8 cellular contexts compared by ENCODE assay signal in the genomic region with DNA sequence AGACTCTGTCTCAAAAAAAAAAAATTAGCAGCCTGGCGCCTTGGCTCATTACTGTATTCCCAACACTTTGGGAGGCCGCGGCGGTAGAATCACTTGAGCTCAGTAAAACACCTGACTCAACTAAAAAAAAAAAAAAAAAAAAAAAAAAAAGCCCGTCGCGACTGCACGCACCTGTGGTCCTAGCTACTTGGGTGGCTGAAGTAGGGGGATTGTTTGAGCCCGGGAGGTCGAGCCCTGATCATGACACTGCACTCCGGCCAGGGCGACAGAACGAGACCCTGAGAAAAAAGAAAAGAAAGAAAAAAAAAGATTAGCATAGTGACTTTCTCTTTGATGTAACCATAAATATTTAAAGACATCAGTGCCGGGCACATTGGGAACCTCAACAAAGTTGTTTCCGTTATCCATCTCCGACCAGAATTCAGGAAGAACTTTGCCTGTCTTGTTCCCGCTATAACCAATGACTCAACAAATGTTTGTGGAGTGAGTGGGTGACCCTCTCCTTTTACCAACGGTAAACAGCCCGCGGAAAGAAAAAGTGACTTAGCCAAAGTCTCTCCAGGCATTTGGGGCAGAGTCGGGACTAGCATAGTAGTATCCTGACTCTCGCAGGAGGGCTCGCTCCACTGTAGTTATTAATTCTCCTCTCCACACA. TPM values are rescaled to one million over a fixed set of nuclear protein-coding genes. Genes with fewer than 3 reads are reported as not detected.
DNase-seq lines count a peak whose midpoint lies in the region; ATAC-seq and TF ChIP-seq lines count a peak whose summit lies in the region.

No MANE protein-coding gene starts in this region.

- H3K4me2 ChIP-seq in H9 (ENCODE audit: insufficient read depth, insufficient read length, low read length) (peak overlapping the region; percentile 88), Loucy (ENCODE audit: low read depth, low read length, poor library complexity, severe bottlenecking) (peak overlapping the region; percentile 94)

- no peak overlapping the region for H3K23ac ChIP-seq in H9 (ENCODE audit: insufficient read length, low read depth, low read length)

- no peak for TF ChIP-seq POLR2A in heart left ventricle (IDR thresholded peaks at IDR 0.05)

- intact Hi-C loops in heart left ventricle (cut with DNase I), result loop anchor here in 7 of 10 donors (1.0 to 10.0 kb wide), 6 partner anchors 31 to 196 kb away; a partner anchor contains a TSS

- no peak overlapping the region for H3T11ph ChIP-seq in H9 (ENCODE audit: low read length)

- H3K14ac ChIP-seq in H9 (ENCODE audit: insufficient read depth, low read length), result no peak overlapping the region

- H2BK15ac ChIP-seq in H9 (ENCODE audit: low read depth, low read length), result no peak overlapping the region

- no peaks in the 10 kb centered on the region for H3K9me3 ChIP-seq in H9 (ENCODE audit: control insufficient read depth, low read depth, low read length)
- H3K9me3 ChIP-seq in Loucy (ENCODE audit: insufficient read depth, low read depth, low read length), result no peaks in the 10 kb centered on the region
- no peaks in the 10 kb centered on the region for H3K9me3 ChIP-seq in heart left ventricle

- CTCF ChIA-PET in activated naive CD4-positive, alpha-beta T cell treated with anti-CD3 and anti-CD28 coated beads, Interleukin-2, amount 10 ng/mL, durations not matched to agents 7 days and 5 days (lab: Charles Lee), result interaction anchor here (0.8 to 2.5 kb wide), 4 partner anchors 16 to 203 kb away, joined by 3 to 12 read pairs (median 4); no protein-coding TSS in a partner anchor

- H2BK120ac ChIP-seq in H9 (ENCODE audit: low read depth, low read length, poor library complexity, severe bottlenecking), result no peak overlapping the region

- H3K56ac ChIP-seq in H9 (ENCODE audit: insufficient read length, low read depth, low read length), result no peak overlapping the region

- no peaks in the 10 kb centered on the region for H3K9me3 Mint-ChIP-seq in H9
- no peaks in the 10 kb centered on the region for H3K9me3 Mint-ChIP-seq in activated naive CD4-positive, alpha-beta T cell treated with anti-CD3 and anti-CD28 coated beads, Interleukin-2, amount 10 ng/mL, durations not matched to agents 7 days and 5 days

- ATAC-seq in GM18498 (IDR thresholded peaks at IDR 0.05; ENCODE audit: unreplicated experiment) (peak; percentile 59), heart left ventricle (peak; percentile 62 to 76 (median 70))

- H4K20me1 ChIP-seq in H9 (ENCODE audit: control insufficient read depth, insufficient read depth, insufficient read length), result no peaks in the 10 kb centered on the region
- peaks cover 39% of the 10 kb centered on the region for H4K20me1 ChIP-seq in Loucy (ENCODE audit: insufficient read depth, low read length, poor library complexity, severe bottlenecking)

- H3K27me3 Mint-ChIP-seq in H9 (ENCODE audit: low read depth), result no peaks in the 10 kb centered on the region
- no peaks in the 10 kb centered on the region for H3K27me3 Mint-ChIP-seq in activated naive CD4-positive, alpha-beta T cell treated with anti-CD3 and anti-CD28 coated beads, Interleukin-2, amount 10 ng/mL, durations not matched to agents 7 days and 5 days

- H2BK5ac ChIP-seq in H9 (ENCODE audit: insufficient read length, low read length), result no peak overlapping the region

- peaks cover 7 to 21% (median 13%) of the 10 kb centered on the region in 3 experiments; a peak in 6 of 7 replicates for H3K36me3 Mint-ChIP-seq in H9 (ENCODE audit: insufficient read depth in 1 of 3, low read depth in 3 of 3)
- peaks cover 13% of the 10 kb centered on the region for H3K36me3 Mint-ChIP-seq in activated naive CD4-positive, alpha-beta T cell treated with anti-CD3 and anti-CD28 coated beads, Interleukin-2, amount 10 ng/mL, durations not matched to agents 7 days and 5 days

- no CpG with 5 or more reads among the region's 23 CpGs for WGBS in H9 (ENCODE audit: extremely low coverage, insufficient read length, low lambda C conversion rate)
- WGBS in heart left ventricle, 4 donors, result 1 to 4% (median 2%) methylated on average over 23 of the region's 23 CpGs

- H2AFZ ChIP-seq in H9 (ENCODE audit: low read length) (peak overlapping the region; percentile 81), Loucy (ENCODE audit: low read length) (peak overlapping the region; percentile 99)

- peaks cover 9 to 23% of the 10 kb centered on the region in 2 experiments for H3K4me1 Mint-ChIP-seq in H9
- peaks cover 51% of the 10 kb centered on the region for H3K4me1 Mint-ChIP-seq in activated naive CD4-positive, alpha-beta T cell treated with anti-CD3 and anti-CD28 coated beads, Interleukin-2, amount 10 ng/mL, durations not matched to agents 7 days and 5 days

- no peak overlapping the region for H3K4ac ChIP-seq in H9 (ENCODE audit: low read depth, low read length)

- no peak overlapping the region for H2AK5ac ChIP-seq in H9 (ENCODE audit: insufficient read length, low read length)

- H3K4me1 ChIP-seq in H9 (ENCODE audit: insufficient read depth, low read length), result no peaks in the 10 kb centered on the region
- peaks cover 36% of the 10 kb centered on the region for H3K4me1 ChIP-seq in Loucy (ENCODE audit: insufficient read depth, low read length, poor library complexity, severe bottlenecking)
- H3K4me1 ChIP-seq in heart left ventricle, result peaks cover 10 to 45% (median 30%) of the 10 kb centered on the region in 12 donors

- DNase-seq in H9 (no peak), heart left ventricle (peak in 1 of 5 donors; percentile 32), renal cortical epithelial cell (ENCODE audit: low read depth) (peak; percentile 82), mesenteric fat pad (ENCODE audit: low spot score) (no peak)
- peak; percentile 29 for DNase-seq in activated naive CD4-positive, alpha-beta T cell treated with anti-CD3 and anti-CD28 coated beads, Interleukin-2, amount 10 ng/mL, durations not matched to agents 7 days and 5 days
- no peak for DNase-seq in central memory CD4-positive, alpha-beta T cell

- H3K79me2 ChIP-seq in H9 (ENCODE audit: insufficient read depth, low read length) (peaks cover 27% of the 10 kb centered on the region), Loucy (ENCODE audit: insufficient read depth, low read length) (peaks cover 50% of the 10 kb centered on the region)

- H3K4me3 Mint-ChIP-seq in H9, result peak overlapping the region; percentile 93 to 94
- H3K4me3 Mint-ChIP-seq in activated naive CD4-positive, alpha-beta T cell treated with anti-CD3 and anti-CD28 coated beads, Interleukin-2, amount 10 ng/mL, durations not matched to agents 7 days and 5 days, result peak overlapping the region; percentile 99

- no peak overlapping the region for H4K8ac ChIP-seq in H9 (replicated peaks; ENCODE audit: insufficient read length, low read depth, low read length)

- peaks cover 7% of the 10 kb centered on the region for H3K23me2 ChIP-seq in H9 (ENCODE audit: insufficient read length, low read depth, low read length, poor library complexity, severe bottlenecking)

- peak overlapping the region; percentile 92 for H3K4me3 ChIP-seq in Loucy (ENCODE audit: low read length, poor library complexity, severe bottlenecking)
- peak overlapping the region; percentile 73 to 100 (median 83) for H3K4me3 ChIP-seq in heart left ventricle

- TF ChIP-seq CTCF in H9 (conservative IDR thresholded peaks at IDR 0.05) (no peak), Loucy (conservative IDR thresholded peaks at IDR 0.05; ENCODE audit: low read length) (no peak), heart left ventricle (IDR thresholded peaks at IDR 0.05) (no peak)

- H2BK12ac ChIP-seq in H9 (ENCODE audit: insufficient read length, low read depth, low read length), result no peak overlapping the region

- H3K27ac ChIP-seq in H9 (ENCODE audit: insufficient read length, low read depth, low read length) (no peak overlapping the region), heart left ventricle (peak overlapping the region; percentile 65 to 92 (median 82))

- no peak overlapping the region for H2BK20ac ChIP-seq in H9 (ENCODE audit: low read depth, low read length, poor library complexity, severe bottlenecking)

- H4K5ac ChIP-seq in H9 (ENCODE audit: insufficient read length, low read depth, low read length), result no peak overlapping the region

- H3K36me3 ChIP-seq in Loucy (ENCODE audit: insufficient read depth, low read length) (no peaks in the 10 kb centered on the region), heart left ventricle (peaks cover 0 to 28% (median 6%) of the 10 kb centered on the region in 9 donors)

- no peak overlapping the region for H4K91ac ChIP-seq in H9 (ENCODE audit: insufficient read length, low read depth, low read length)

- peaks cover 5% of the 10 kb centered on the region for H3K79me1 ChIP-seq in H9 (ENCODE audit: insufficient read depth, low read depth, low read length, poor library complexity, severe bottlenecking)

- H3K9ac ChIP-seq in H9 (ENCODE audit: extremely low read depth, insufficient read length, low read length) (peak overlapping the region; percentile 61), Loucy (ENCODE audit: low read depth, low read length, poor library complexity, severe bottlenecking) (peak overlapping the region; percentile 96)

- peak overlapping the region; percentile 33 to 99 (median 99); a peak in 6 of 7 replicates for H3K27ac Mint-ChIP-seq in H9
- peak overlapping the region; percentile 98 for H3K27ac Mint-ChIP-seq in activated naive CD4-positive, alpha-beta T cell treated with anti-CD3 and anti-CD28 coated beads, Interleukin-2, amount 10 ng/mL, durations not matched to agents 7 days and 5 days

- no peaks in the 10 kb centered on the region for H3F3A ChIP-seq in Loucy (ENCODE audit: low read depth)

- H3K9me2 ChIP-seq in Loucy (replicated peaks; ENCODE audit: low read depth, low read length), result no peaks in the 10 kb centered on the region

- no peak overlapping the region for H3K18ac ChIP-seq in H9 (ENCODE audit: insufficient read length, low read depth, low read length)

- H3K27me3 ChIP-seq in H9 (ENCODE audit: insufficient read depth, low read length), result no peaks in the 10 kb centered on the region
- H3K27me3 ChIP-seq in Loucy (ENCODE audit: insufficient read depth, low read length, poor library complexity, severe bottlenecking), result no peaks in the 10 kb centered on the region
- H3K27me3 ChIP-seq in heart left ventricle, result no peaks in the 10 kb centered on the region

RNA-seq across cellular contexts. Expression of a gene that starts 0.6 kb away (rescaled TPM):
- total RNA-seq in H9 (2021) (90.4 and 93.3 TPM in 2 replicates), heart left ventricle (10 to 100 TPM in 7 of 9 donors, 1 to 10 TPM in 2; 4.4 to 22.1 (median 15.0) TPM), renal cortical epithelial cell (8.9 and 11.7 TPM in 2 replicates), mesenteric fat pad (30.7 TPM)
- 1 to 10 TPM; 4.8 to 8.8 TPM for polyA plus RNA-seq in heart left ventricle

RNA-seq across cellular contexts. Expression of a gene that starts 36.9 kb away (rescaled TPM):
- total RNA-seq in H9 (2021), result 48.1 and 53.2 TPM in 2 replicates
- total RNA-seq in heart left ventricle, result 100 to 1,000 TPM in 1 of 9 donors, 10 to 100 TPM in 8; 52.7 to 281 (median 66.1) TPM
- polyA plus RNA-seq in heart left ventricle, result 10 to 100 TPM; 14.4 to 70.4 TPM
- total RNA-seq in renal cortical epithelial cell, result 100 and 163 TPM in 2 replicates
- total RNA-seq in mesenteric fat pad, result 110 TPM

Comparison
In these comparisons a context has a peak if more than half of its experiments do, and no peak if none do; other contexts are left out.
1. DNase-seq: peak in activated naive CD4-positive, alpha-beta T cell treated with anti-CD3 and anti-CD28 coated beads, Interleukin-2, amount 10 ng/mL, durations not matched to agents 7 days and 5 days (single experiment) and renal cortical epithelial cell (single experiment); none in H9 (single experiment), central memory CD4-positive, alpha-beta T cell (single experiment) and mesenteric fat pad (single experiment).